In genomic region chr17:73624496-73624988, GRCh38 we compare ENCODE assay signal across 17 cellular contexts. TPM values are rescaled to one million over a fixed set of nuclear protein-coding genes. Genes with fewer than 3 reads are reported as not detected.
DNase-seq lines count a peak whose midpoint lies in the region; ATAC-seq and TF ChIP-seq lines count a peak whose summit lies in the region.
"Had no signal": no experiment of that assay in that cellular context is flagged by ENCODE, and none has a peak within 500 bp of the region (broad histone marks: within the 10 kb centered on the region; RNA-seq: fewer than 3 reads in every experiment).

No MANE protein-coding gene starts in this region.

- H3K4me1 Mint-ChIP-seq in neural crest cell, result peaks cover 56% of the 10 kb centered on the region

- peaks cover 18% of the 10 kb centered on the region for H3K36me3 Mint-ChIP-seq in neural crest cell (ENCODE audit: low read depth)

- no peak overlapping the region for H3K4me3 Mint-ChIP-seq in neural crest cell

- DNase-seq in NCI-H524 (lab: John Stamatoyannopoulos, UW) (peak; percentile 85 to 98), NCI-H82 treated with DMSO at 0.1 percent for 48 hours (lab: John Stamatoyannopoulos, UW; ENCODE audit: unreplicated experiment) (peak; percentile 65), epithelial cell of esophagus (ENCODE audit: low read depth) (peak; percentile 87), neural crest cell (ENCODE audit: low read depth, low spot score) (no peak), hepatic stellate cell (ENCODE audit: low spot score) (no peak)
- no peak for DNase-seq in activated effector memory CD4-positive, alpha-beta T cell treated with anti-CD3 and anti-CD28 coated beads, Interleukin-2, amount 50 U/mL, for 16 hours
- DNase-seq: HCEC 1CT; IMR-90; Karpas-422; MM.1S; NCI-H2029; NCI-H510A treated with DMSO at 0.1 percent for 48 hours; NK-92 treated with Interleukin-12 subunit alpha and Interleukin-12 subunit beta, amount 100 ng/mL, for 24 hours; OCI-M1; RPMI8226; SJCRH30 had no signal

- no peaks in the 10 kb centered on the region for H3K27me3 Mint-ChIP-seq in neural crest cell (ENCODE audit: low read depth)

- H3K27ac Mint-ChIP-seq in neural crest cell (ENCODE audit: unreplicated experiment), result peak overlapping the region; percentile 73

- ATAC-seq in HG03095 (IDR thresholded peaks at IDR 0.05; ENCODE audit: unreplicated experiment), result no peak

- TF ChIP-seq CTCF in epithelial cell of esophagus (IDR thresholded peaks at IDR 0.05; ENCODE audit: insufficient read depth, low read depth, low read length, missing control alignments), result no peak
- no peak for TF ChIP-seq CTCF in neural crest cell (conservative IDR thresholded peaks at IDR 0.05)

- no peaks in the 10 kb centered on the region for H3K9me3 Mint-ChIP-seq in neural crest cell

- no peak overlapping the region for H3K4me3 ChIP-seq in epithelial cell of esophagus (ENCODE audit: low read length)
- H3K4me3 ChIP-seq: SJCRH30 had no signal

RNA-seq across cellular contexts. Expression of gene SDK2, which starts 19.7 kb away (rescaled TPM):
- 31.2 and 31.5 TPM in 2 replicates for total RNA-seq in neural crest cell

Comparison
In these comparisons a context has a peak if more than half of its experiments do, and no peak if none do; other contexts are left out.
1. DNase-seq: peak in NCI-H524 (2 of 2), NCI-H82 treated with DMSO at 0.1 percent for 48 hours (single experiment) and epithelial cell of esophagus (single experiment); none in neural crest cell (single experiment), activated effector memory CD4-positive, alpha-beta T cell treated with anti-CD3 and anti-CD28 coated beads, Interleukin-2, amount 50 U/mL, for 16 hours (single experiment) and hepatic stellate cell (single experiment).